In genomic region chr16:48903054-48903453, GRCh38 we compare ENCODE assay signal across 14 cellular contexts.
"Had no signal": no experiment of that assay in that cellular context is flagged by ENCODE, and none has a peak within 500 bp of the region (broad histone marks: within the 10 kb centered on the region; RNA-seq: fewer than 3 reads in every experiment).

No MANE protein-coding gene starts in this region.

- H3K9me3 Mint-ChIP-seq: activated T-helper 2 cell treated with anti-CD3 and anti-CD28 coated beads, Interferon-gamma antibody, Interleukin-2, Interleukin-4, amounts not matched to agents 10 μg/mL and 5 μg/mL and 100 μg/mL, durations not matched to agents 14 hours and 24 hours and 36 hours had no signal

- H3K4me3 ChIP-seq: heart left ventricle, lung, tibial artery, uterus had no signal

- ATAC-seq: activated naive CD8-positive, alpha-beta T cell treated with anti-CD3 and anti-CD28 coated beads, Interleukin-2, amount 50 U/mL, for 24 hours; heart left ventricle; stimulated activated naive B cell treated with anti-CD40 and anti-IgM and Interleukin-4, amounts not matched to agents 10 μg/mL and 1 μg/mL and 100 μg/mL, for 72 hours had no signal

- H3K36me3 Mint-ChIP-seq: stimulated activated naive B cell treated with anti-CD40 and anti-IgM and Interleukin-4, amounts not matched to agents 10 μg/mL and 1 μg/mL and 100 μg/mL, for 72 hours had no signal

- H3K4me3 Mint-ChIP-seq: activated naive CD4-positive, alpha-beta T cell treated with anti-CD3 and anti-CD28 coated beads for 36 hours; activated naive CD8-positive, alpha-beta T cell treated with anti-CD3 and anti-CD28 coated beads, Interleukin-2, amount 50 U/mL, for 24 hours; stimulated activated naive B cell treated with anti-CD40 and anti-IgM and Interleukin-4, amounts not matched to agents 10 μg/mL and 1 μg/mL and 100 μg/mL, for 72 hours had no signal

- DNase-seq: activated CD4-positive, alpha-beta T cell treated with anti-CD3 and anti-CD28 coated beads, Interleukin-2, amount 50 U/mL, for 48 hours; activated naive CD4-positive, alpha-beta T cell treated with anti-CD3 and anti-CD28 coated beads for 36 hours; activated naive CD8-positive, alpha-beta T cell treated with anti-CD3 and anti-CD28 coated beads, Interleukin-2, amount 50 U/mL, for 24 hours; activated T-cell treated with anti-CD3 and anti-CD28 coated beads, Interleukin-2, amount 50 U/mL, for 1 hour; aorta; dermis blood vessel endothelial cell; heart left ventricle; islet precursor cell; midbrain; stimulated activated naive B cell treated with anti-CD40 and anti-IgM and Interleukin-4, amounts not matched to agents 10 μg/mL and 1 μg/mL and 100 μg/mL, for 72 hours; tibial artery; uterus had no signal

- H3K27ac Mint-ChIP-seq: activated naive CD4-positive, alpha-beta T cell treated with anti-CD3 and anti-CD28 coated beads for 36 hours; activated naive CD8-positive, alpha-beta T cell treated with anti-CD3 and anti-CD28 coated beads, Interleukin-2, amount 50 U/mL, for 24 hours; activated T-helper 2 cell treated with anti-CD3 and anti-CD28 coated beads, Interferon-gamma antibody, Interleukin-2, Interleukin-4, amounts not matched to agents 10 μg/mL and 5 μg/mL and 100 μg/mL, durations not matched to agents 14 hours and 24 hours and 36 hours; stimulated activated naive B cell treated with anti-CD40 and anti-IgM and Interleukin-4, amounts not matched to agents 10 μg/mL and 1 μg/mL and 100 μg/mL, for 72 hours had no signal

- H3K9me3 ChIP-seq: heart left ventricle, tibial artery, uterus had no signal

- H3K4me1 Mint-ChIP-seq: activated naive CD8-positive, alpha-beta T cell treated with anti-CD3 and anti-CD28 coated beads, Interleukin-2, amount 50 U/mL, for 24 hours had no signal

- H3K27me3 ChIP-seq: uterus had no signal

- H3K27ac ChIP-seq: heart left ventricle, tibial artery, uterus had no signal

- H3K36me3 ChIP-seq: heart left ventricle, tibial artery, uterus had no signal

- H3K4me1 ChIP-seq: heart left ventricle, tibial artery, uterus had no signal
